Comparison of ENCODE assay signal across 8 cellular contexts in genomic region chr19:46349311-46349993, GRCh38. TPM values are rescaled to one million over a fixed set of nuclear protein-coding genes. Genes with fewer than 3 reads are reported as not detected.
DNase-seq lines count a peak whose midpoint lies in the region; ATAC-seq and TF ChIP-seq lines count a peak whose summit lies in the region.

No MANE protein-coding gene starts in this region.

- TF ChIP-seq POLR2A in gastrocnemius medialis (IDR thresholded peaks at IDR 0.05): no peak

- TF ChIP-seq CTCF in gastrocnemius medialis (IDR thresholded peaks at IDR 0.05 in 4 of 5, conservative IDR thresholded peaks at IDR 0.05 in 1 of 5): no peak

- H3K4me3 ChIP-seq in effector memory CD4-positive, alpha-beta T cell (ENCODE audit: insufficient read depth, low read depth, low read length, poor library complexity, severe bottlenecking): no peak overlapping the region
- no peak overlapping the region for H3K4me3 ChIP-seq in gastrocnemius medialis

- H3K9me3 ChIP-seq in effector memory CD4-positive, alpha-beta T cell (ENCODE audit: control insufficient read depth, low read length): no peaks in the 10 kb centered on the region
- no peaks in the 10 kb centered on the region for H3K9me3 ChIP-seq in gastrocnemius medialis

- peak overlapping the region; percentile 57 for H3K27ac ChIP-seq in effector memory CD4-positive, alpha-beta T cell (ENCODE audit: insufficient read depth, low read length, poor library complexity, severe bottlenecking)
- peak overlapping the region; percentile 48 to 73 (median 62) for H3K27ac ChIP-seq in gastrocnemius medialis

- intact Hi-C loops in gastrocnemius medialis (cut with DNase I; ENCODE audit: low total_unique reads): no loop called here

- peak; percentile 40 for DNase-seq in NCI-H510A treated with DMSO at 0.1 percent for 48 hours (lab: John Stamatoyannopoulos, UW)
- no peak for DNase-seq in NCI-H510A (lab: John Stamatoyannopoulos, UW)
- peak; percentile 56 for DNase-seq in NOMO-1 treated with DMSO at 0.1 percent for 48 hours (lab: John Stamatoyannopoulos, UW; ENCODE audit: unreplicated experiment)
- no peak for DNase-seq in effector memory CD4-positive, alpha-beta T cell
- DNase-seq in gastrocnemius medialis: no peak
- no peak for DNase-seq in NCI-H526 treated with DMSO at 0.1 percent for 48 hours (lab: John Stamatoyannopoulos, UW)
- DNase-seq in NCI-H1694 treated with DMSO at 0.1 percent for 48 hours (lab: John Stamatoyannopoulos, UW): no peak

- no peak for ATAC-seq in gastrocnemius medialis
- ATAC-seq in HG02852 (IDR thresholded peaks at IDR 0.05; ENCODE audit: unreplicated experiment): no peak

- H3K36me3 ChIP-seq in effector memory CD4-positive, alpha-beta T cell (ENCODE audit: control insufficient read depth, insufficient read depth, low read length): peaks cover 10% of the 10 kb centered on the region
- H3K36me3 ChIP-seq in gastrocnemius medialis: peaks cover 0 to 9% of the 10 kb centered on the region in 2 donors

- H3K27me3 ChIP-seq in effector memory CD4-positive, alpha-beta T cell (replicated peaks; ENCODE audit: control insufficient read depth, insufficient read depth, low read length, poor library complexity, severe bottlenecking): no peaks in the 10 kb centered on the region
- H3K27me3 ChIP-seq in gastrocnemius medialis: no peaks in the 10 kb centered on the region

- in situ Hi-C loops in gastrocnemius medialis (cut with MboI; ENCODE audit: low sequenced_read_pairs in 4 of 4): no loop called here

- peaks cover 38% of the 10 kb centered on the region for H3K4me1 ChIP-seq in effector memory CD4-positive, alpha-beta T cell (ENCODE audit: control insufficient read depth, insufficient read depth, low read length, poor library complexity, severe bottlenecking)
- H3K4me1 ChIP-seq in gastrocnemius medialis: peaks cover 41 to 45% of the 10 kb centered on the region in 2 donors

RNA-seq across cellular contexts. Expression of gene PPP5C, which starts 2.6 kb away (rescaled TPM):
- total RNA-seq in gastrocnemius medialis: 10 to 100 TPM; 47.4 to 74.9 (median 62.8) TPM

RNA-seq across cellular contexts. Expression of gene HIF3A, which starts 52.6 kb away (rescaled TPM):
- total RNA-seq in gastrocnemius medialis: 10 to 100 TPM in 3 of 4 donors, 1 to 10 TPM in 1; 5.9 to 29.2 (median 13.9) TPM

Comparison
In these comparisons a context has a peak if more than half of its experiments do, and no peak if none do; other contexts are left out.
1. DNase-seq: peak in NCI-H510A treated with DMSO at 0.1 percent for 48 hours (single experiment) and NOMO-1 treated with DMSO at 0.1 percent for 48 hours (single experiment); none in NCI-H510A (single experiment), effector memory CD4-positive, alpha-beta T cell (0 of 3), gastrocnemius medialis (0 of 2), NCI-H526 treated with DMSO at 0.1 percent for 48 hours (single experiment) and NCI-H1694 treated with DMSO at 0.1 percent for 48 hours (single experiment).